21 cellular contexts compared by ENCODE assay signal in genomic region chr3:57893668-57894067, GRCh38.
DNase-seq lines count a peak whose midpoint lies in the region; ATAC-seq and TF ChIP-seq lines count a peak whose summit lies in the region.
"Had no signal": no experiment of that assay in that cellular context is flagged by ENCODE, and none has a peak within 500 bp of the region (broad histone marks: within the 10 kb centered on the region; RNA-seq: fewer than 3 reads in every experiment).

No MANE protein-coding gene starts in this region.

- no peak overlapping the region for H3K9ac ChIP-seq in rectal smooth muscle tissue (ENCODE audit: low read length)
- no peak overlapping the region for H3K9ac ChIP-seq in endodermal cell (ENCODE audit: extremely low read depth, low read length, poor library complexity, severe bottlenecking)
- H3K9ac ChIP-seq: BLaER1 treated with 17β-estradiol and CSF1 and Interleukin-3, amounts not matched to agents 10 nM and 100 nM had no signal

- H3K9me3 Mint-ChIP-seq in chondrocyte (ENCODE audit: low read depth) (no peaks in the 10 kb centered on the region), endodermal cell (no peaks in the 10 kb centered on the region)
- H3K9me3 Mint-ChIP-seq: CD8-positive, alpha-beta T cell; HFFc6 had no signal

- TF ChIP-seq CTCF in chondrocyte (IDR thresholded peaks at IDR 0.05) (no peak), gastroesophageal sphincter (IDR thresholded peaks at IDR 0.05) (no peak), thoracic aorta (IDR thresholded peaks at IDR 0.05) (no peak), endodermal cell (conservative IDR thresholded peaks at IDR 0.05) (no peak)

- peaks cover 0 to 13% of the 10 kb centered on the region in 2 donors for H3K36me3 ChIP-seq in gastroesophageal sphincter
- no peaks in the 10 kb centered on the region for H3K36me3 ChIP-seq in rectal smooth muscle tissue (ENCODE audit: control insufficient read depth, insufficient read depth, low read length)
- H3K36me3 ChIP-seq in thoracic aorta, result no peaks in the 10 kb centered on the region
- H3K36me3 ChIP-seq in endodermal cell (ENCODE audit: control insufficient read depth, insufficient read depth, low read length), result peaks cover 16% of the 10 kb centered on the region

- H3K36me3 Mint-ChIP-seq in chondrocyte (ENCODE audit: low read depth) (peaks cover 9% of the 10 kb centered on the region), endodermal cell (ENCODE audit: low read depth) (peaks cover 30% of the 10 kb centered on the region)

- H3K27ac Mint-ChIP-seq in chondrocyte (ENCODE audit: unreplicated experiment), result peak overlapping the region; percentile 74
- no peak overlapping the region for H3K27ac Mint-ChIP-seq in endodermal cell
- H3K27ac Mint-ChIP-seq: CD8-positive, alpha-beta T cell; HFFc6 had no signal

- H3K4me3 Mint-ChIP-seq in chondrocyte (ENCODE audit: unreplicated experiment) (no peak overlapping the region), endodermal cell (no peak overlapping the region)
- H3K4me3 Mint-ChIP-seq: CD8-positive, alpha-beta T cell; HFFc6 had no signal

- no peak for TF ChIP-seq POLR2A in gastroesophageal sphincter (IDR thresholded peaks at IDR 0.05)

- WGBS in gastroesophageal sphincter (ENCODE audit: low coverage in 1 of 2), 2 donors, result 40 to 56% methylated on average over 3 of the region's 3 CpGs
- WGBS in endodermal cell (ENCODE audit: insufficient coverage in 1 of 2, insufficient read length in 1 of 2), 2 experiments, result 95 to 96% methylated on average over 2 to 3 of the region's 3 CpGs

- ATAC-seq in gastroesophageal sphincter, result no peak
- ATAC-seq in thoracic aorta (ENCODE audit: insufficient number of reproducible peaks, low FRiP score, low read depth), result no peak
- ATAC-seq in HG03442 (IDR thresholded peaks at IDR 0.05; ENCODE audit: unreplicated experiment), result no peak
- ATAC-seq: CD8-positive, alpha-beta T cell had no signal

- TF ChIP-seq EP300 in gastroesophageal sphincter (IDR thresholded peaks at IDR 0.05), result no peak

- H3K4me1 Mint-ChIP-seq in chondrocyte (ENCODE audit: low read depth) (peaks cover 58% of the 10 kb centered on the region), endodermal cell (no peaks in the 10 kb centered on the region)

- H3K27me3 ChIP-seq in gastroesophageal sphincter, result no peaks in the 10 kb centered on the region
- no peaks in the 10 kb centered on the region for H3K27me3 ChIP-seq in rectal smooth muscle tissue (ENCODE audit: control insufficient read depth, insufficient read depth, low read length)
- no peaks in the 10 kb centered on the region for H3K27me3 ChIP-seq in thoracic aorta (replicated peaks; ENCODE audit: insufficient read depth)
- no peaks in the 10 kb centered on the region for H3K27me3 ChIP-seq in endodermal cell (ENCODE audit: control insufficient read depth, insufficient read depth, low read length, poor library complexity, severe bottlenecking)
- H3K27me3 ChIP-seq: BLaER1 treated with 17β-estradiol and CSF1 and Interleukin-3, amounts not matched to agents 10 nM and 100 nM had no signal

- H3K9me3 ChIP-seq in gastroesophageal sphincter (no peaks in the 10 kb centered on the region), thoracic aorta (no peaks in the 10 kb centered on the region), endodermal cell (ENCODE audit: control insufficient read depth, low read length) (no peaks in the 10 kb centered on the region)
- H3K9me3 ChIP-seq: BLaER1 treated with 17β-estradiol and CSF1 and Interleukin-3, amounts not matched to agents 10 nM and 100 nM had no signal

- H3K27me3 Mint-ChIP-seq in chondrocyte (ENCODE audit: low read depth), result no peaks in the 10 kb centered on the region
- no peaks in the 10 kb centered on the region for H3K27me3 Mint-ChIP-seq in endodermal cell (ENCODE audit: insufficient read depth)

- peaks cover 0 to 60% (median 2%) of the 10 kb centered on the region in 3 donors for H3K4me1 ChIP-seq in gastroesophageal sphincter
- peaks cover 9% of the 10 kb centered on the region for H3K4me1 ChIP-seq in rectal smooth muscle tissue (ENCODE audit: control insufficient read depth, insufficient read depth, low read length)
- peaks cover 21 to 53% of the 10 kb centered on the region in 2 donors for H3K4me1 ChIP-seq in thoracic aorta (ENCODE audit: control insufficient read depth in 1 of 2, low read depth in 2 of 2)
- H3K4me1 ChIP-seq in endodermal cell (ENCODE audit: control insufficient read depth, insufficient read depth, low read length), result no peaks in the 10 kb centered on the region
- H3K4me1 ChIP-seq: BLaER1 treated with 17β-estradiol and CSF1 and Interleukin-3, amounts not matched to agents 10 nM and 100 nM had no signal

- no peak for DNase-seq in chondrocyte (ENCODE audit: low spot score)
- DNase-seq in thoracic aorta (ENCODE audit: low spot score), result no peak
- no peak for DNase-seq in NCI-H2107 treated with DMSO at 0.1 percent for 48 hours (lab: John Stamatoyannopoulos, UW; ENCODE audit: unreplicated experiment)
- DNase-seq in SIG-M5 treated with dmso at 0.1 percent for 504 hours (lab: John Stamatoyannopoulos, UW; ENCODE audit: unreplicated experiment), result no peak
- DNase-seq in endodermal cell, result no peak
- DNase-seq: Calu3; CD8-positive, alpha-beta T cell; GF-D8; HFFc6; KG1; MV-4-11; NCI-H187; NCI-H2107; NCI-H2227 treated with DMSO at 0.1 percent for 48 hours; NCI-H510A treated with DMSO at 0.1 percent for 48 hours; NCI-H774; SHP77 had no signal

- peak overlapping the region; percentile 85 to 100 (median 89) for H3K27ac ChIP-seq in gastroesophageal sphincter
- H3K27ac ChIP-seq in rectal smooth muscle tissue (ENCODE audit: low read depth, low read length), result peak overlapping the region; percentile 93
- H3K27ac ChIP-seq in thoracic aorta, result peak overlapping the region; percentile 93 to 95
- H3K27ac ChIP-seq in endodermal cell (ENCODE audit: low read depth, low read length), result no peak overlapping the region
- H3K27ac ChIP-seq: BLaER1 treated with 17β-estradiol and CSF1 and Interleukin-3, amounts not matched to agents 10 nM and 100 nM had no signal

- H3K4me3 ChIP-seq in gastroesophageal sphincter, result peak overlapping the region; percentile 34 to 54
- no peak overlapping the region for H3K4me3 ChIP-seq in rectal smooth muscle tissue (ENCODE audit: low read length)
- H3K4me3 ChIP-seq in thoracic aorta, result peak overlapping the region; percentile 47
- no peak overlapping the region for H3K4me3 ChIP-seq in endodermal cell (ENCODE audit: low read length)
- H3K4me3 ChIP-seq: BLaER1 treated with 17β-estradiol and CSF1 and Interleukin-3, amounts not matched to agents 10 nM and 100 nM had no signal

Comparison
In these comparisons a context has a peak if more than half of its experiments do, and no peak if none do; other contexts are left out.
1. H3K4me3 ChIP-seq: peak in gastroesophageal sphincter (2 of 2) and thoracic aorta (single experiment); none in rectal smooth muscle tissue (single experiment) and endodermal cell (single experiment).